In the genomic region with DNA sequence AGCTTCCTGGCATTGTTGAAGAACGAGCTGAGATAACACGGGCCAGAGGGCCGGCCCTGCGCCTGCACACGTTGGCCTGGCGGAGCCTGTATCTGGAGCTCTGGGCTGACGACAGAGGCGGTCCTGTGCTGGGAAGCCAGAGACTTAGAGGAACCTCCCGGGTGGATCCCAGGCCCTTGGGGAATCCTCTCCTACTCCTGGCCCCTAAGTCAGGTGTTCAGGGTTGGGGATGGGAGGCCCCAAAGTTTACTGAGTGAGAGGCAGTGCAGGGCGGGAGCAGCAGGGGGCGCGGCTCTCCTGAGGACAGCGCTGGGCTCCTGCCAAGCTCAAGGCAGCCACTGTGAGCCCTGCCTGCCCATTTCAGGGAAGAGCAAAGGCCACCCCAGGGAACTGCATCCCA, we compare ENCODE assay signal across 8 cellular contexts. TPM values are rescaled to one million over a fixed set of nuclear protein-coding genes. Genes with fewer than 3 reads are reported as not detected.
DNase-seq lines count a peak whose midpoint lies in the region; ATAC-seq and TF ChIP-seq lines count a peak whose summit lies in the region.

No MANE protein-coding gene starts in this region.

- no peak overlapping the region for H3K27ac ChIP-seq in OCI-LY3 (ENCODE audit: low read length)
- H3K27ac ChIP-seq in mammary epithelial cell (ENCODE audit: insufficient read depth, low read depth, low read length) = no peak overlapping the region

- H4K20me1 ChIP-seq in OCI-LY3 (ENCODE audit: insufficient read depth, low read length) (no peaks in the 10 kb centered on the region), mammary epithelial cell (ENCODE audit: insufficient read depth, low read length) (no peaks in the 10 kb centered on the region)

- no peak overlapping the region for H3K4me3 Mint-ChIP-seq in Calu3 (ENCODE audit: low read depth, unreplicated experiment)

- WGBS in mammary epithelial cell (ENCODE audit: low coverage, missing lambda C conversion rate) = 78% methylated on average over 12 of the region's 13 CpGs

- no peaks in the 10 kb centered on the region for H3K4me1 Mint-ChIP-seq in Calu3 (ENCODE audit: low read depth, unreplicated experiment)

- CTCF ChIA-PET in Calu3 (lab: Charles Lee) = interaction anchor here (0.9 to 1.3 kb wide), 5 partner anchors 25 to 319 kb away, joined by 3 to 11 read pairs (median 3); no protein-coding TSS in a partner anchor
- CTCF ChIA-PET in mammary epithelial cell (lab: Charles Lee; ENCODE audit: low non-redundant PET) = no interaction called here

- intact Hi-C loops in Calu3 (cut with micrococcal nuclease; ENCODE audit: unreplicated experiment) = loop anchor here (1.0 kb wide), 1 partner anchor 136 kb away; no protein-coding TSS in a partner anchor
- intact Hi-C loops in mammary epithelial cell (cut with micrococcal nuclease) = loop anchor here (1.0 kb wide), 1 partner anchor 136 kb away; no protein-coding TSS in a partner anchor

- dilution Hi-C loops in mammary epithelial cell (cut with HindIII; ENCODE audit: low sequenced_read_pairs) = loop anchor here (5.0 kb wide), 1 partner anchor 135 kb away; no protein-coding TSS in a partner anchor

- H3K36me3 ChIP-seq in OCI-LY3 (replicated peaks; ENCODE audit: low read depth, low read length) (no peaks in the 10 kb centered on the region), mammary epithelial cell (ENCODE audit: insufficient read depth, low read length) (no peaks in the 10 kb centered on the region)

- H3K9ac ChIP-seq in OCI-LY3 (ENCODE audit: low read length) (no peak overlapping the region), mammary epithelial cell (ENCODE audit: insufficient read depth, low read length) (no peak overlapping the region)

- H3K27me3 Mint-ChIP-seq in Calu3 (ENCODE audit: unreplicated experiment) = peaks cover 71% of the 10 kb centered on the region

- H3K4me1 ChIP-seq in OCI-LY3 (ENCODE audit: low read length) (no peaks in the 10 kb centered on the region), mammary epithelial cell (ENCODE audit: insufficient read depth, low read length) (peaks cover 5% of the 10 kb centered on the region)

- ATAC-seq in HG02763 (IDR thresholded peaks at IDR 0.05; ENCODE audit: unreplicated experiment) (no peak), HG03039 (IDR thresholded peaks at IDR 0.05; ENCODE audit: unreplicated experiment) (no peak)

- no peak overlapping the region for H3K4me3 ChIP-seq in OCI-LY3 (ENCODE audit: low read length)
- no peak overlapping the region for H3K4me3 ChIP-seq in mammary epithelial cell (replicated peaks in 1 of 3; ENCODE audit: insufficient read depth in 1 of 3, low read depth in 2 of 3, low read length in 3 of 3)

- H3K9me3 ChIP-seq in OCI-LY3 (ENCODE audit: insufficient read depth, low read length) = no peaks in the 10 kb centered on the region
- H3K9me3 ChIP-seq in mammary epithelial cell (replicated peaks; ENCODE audit: insufficient read depth, low read length) = no peaks in the 10 kb centered on the region

- H3K27me3 ChIP-seq in OCI-LY3 (ENCODE audit: low read depth, low read length) = no peaks in the 10 kb centered on the region
- H3K27me3 ChIP-seq in mammary epithelial cell (ENCODE audit: insufficient read depth, low read length) = peaks cover 13% of the 10 kb centered on the region

- DNase-seq in Calu3 = peak; percentile 74
- peak; percentile 44 for DNase-seq in H4 (ENCODE audit: low spot score)
- DNase-seq in mammary epithelial cell = no peak
- peak; percentile 78 to 82 for DNase-seq in lung microvascular endothelial cell (ENCODE audit: low read depth in 2 of 2)
- DNase-seq in dedifferentiated amniotic fluid mesenchymal stem cell (ENCODE audit: extremely low spot score) = no peak

- no peaks in the 10 kb centered on the region for H3K9me3 Mint-ChIP-seq in Calu3 (ENCODE audit: low read depth, unreplicated experiment)

- in situ Hi-C loops in mammary epithelial cell (cut with MboI; ENCODE audit: low sequenced_read_pairs in 2 of 2) = no loop called here

- no peak overlapping the region for H2AFZ ChIP-seq in OCI-LY3 (ENCODE audit: low read depth, low read length)
- no peak overlapping the region for H2AFZ ChIP-seq in mammary epithelial cell (ENCODE audit: low read depth, low read length)

- H3K4me2 ChIP-seq in OCI-LY3 (ENCODE audit: low read length) (no peak overlapping the region), mammary epithelial cell (ENCODE audit: insufficient read depth, low read depth, low read length) (no peak overlapping the region)

- H3K27ac Mint-ChIP-seq in Calu3 (ENCODE audit: unreplicated experiment) = no peak overlapping the region

- no peak for TF ChIP-seq CTCF in Calu3 (IDR thresholded peaks at IDR 0.05; ENCODE audit: unreplicated experiment)
- TF ChIP-seq CTCF in OCI-LY3 (IDR thresholded peaks at IDR 0.05; ENCODE audit: low read depth, low read length) = peak; percentile 85
- TF ChIP-seq CTCF in mammary epithelial cell (conservative IDR thresholded peaks at IDR 0.05 in 1 of 2, IDR thresholded peaks at IDR 0.05 in 1 of 2; ENCODE audit: extremely low read depth in 1 of 2, insufficient read depth in 1 of 2, low read depth in 1 of 2, low read length in 2 of 2) = peak; percentile 47 to 60

- BruUV-seq in Calu3 (replicated peaks; lab: Mats Ljungman, UMichigan) = no TSS peak
- BruUV-seq in mammary epithelial cell (replicated peaks; lab: Mats Ljungman, UMichigan) = no TSS peak

- H3K79me2 ChIP-seq in OCI-LY3 (ENCODE audit: low read length) = no peaks in the 10 kb centered on the region
- H3K79me2 ChIP-seq in mammary epithelial cell (ENCODE audit: insufficient read depth, low read length) = no peaks in the 10 kb centered on the region

- H3K36me3 Mint-ChIP-seq in Calu3 (ENCODE audit: insufficient read depth, unreplicated experiment) = no peaks in the 10 kb centered on the region

RNA-seq across cellular contexts. Expression of a gene that starts 2.5 kb away (rescaled TPM):
- total RNA-seq in Calu3 (2022) = not detected in 2 replicates
- total RNA-seq in H4 (2014; rRNA removed; shearing (Covaris generic)) = 6.7 and 9.6 TPM in 2 replicates
- under 1 TPM in 1 of 2 donors, not detected in 1; 0.17 TPM for total RNA-seq in mammary epithelial cell
- polyA plus RNA-seq in mammary epithelial cell = not detected
- polyA minus RNA-seq in mammary epithelial cell = 2.5 TPM
- 1.2 and 2.6 TPM in 2 replicates for total RNA-seq in lung microvascular endothelial cell

Comparison
In these comparisons a context has a peak if more than half of its experiments do, and no peak if none do; other contexts are left out.
1. DNase-seq: peak in Calu3 (single experiment), H4 (single experiment) and lung microvascular endothelial cell (2 of 2); none in mammary epithelial cell (single experiment) and dedifferentiated amniotic fluid mesenchymal stem cell (single experiment).